Comparison of ENCODE assay signal across 14 cellular contexts in the genomic region with DNA sequence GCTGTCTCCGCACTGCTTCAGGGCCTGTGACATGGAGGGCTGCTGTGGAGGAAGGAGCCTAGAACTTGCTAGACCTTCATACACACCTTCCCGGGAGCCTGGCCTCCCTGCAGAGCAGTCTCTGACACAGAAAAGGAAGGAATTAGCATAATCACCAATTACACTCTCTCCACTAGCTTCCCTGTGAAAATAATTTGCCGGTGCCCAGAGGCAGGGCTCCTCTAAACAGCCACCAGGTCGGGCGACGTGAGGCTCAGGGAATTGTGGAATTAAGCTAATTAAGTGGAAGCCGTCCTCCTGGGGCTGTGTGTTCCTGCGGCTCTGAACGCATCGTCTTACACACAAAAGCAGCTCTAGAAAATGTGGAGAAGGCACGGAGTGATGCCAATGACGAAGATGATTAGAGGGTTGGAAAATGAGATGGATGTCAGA.
DNase-seq lines count a peak whose midpoint lies in the region; ATAC-seq and TF ChIP-seq lines count a peak whose summit lies in the region.
"Had no signal": no experiment of that assay in that cellular context is flagged by ENCODE, and none has a peak within 500 bp of the region (broad histone marks: within the 10 kb centered on the region; RNA-seq: fewer than 3 reads in every experiment).

No MANE protein-coding gene starts in this region.

- no peaks in the 10 kb centered on the region for H3K79me2 ChIP-seq in osteoblast (ENCODE audit: insufficient read depth, low read length)

- peak overlapping the region; percentile 18 for H3K4me2 ChIP-seq in osteoblast (ENCODE audit: insufficient read depth, low read length)

- no peak for ATAC-seq in GM19351 (IDR thresholded peaks at IDR 0.05; ENCODE audit: unreplicated experiment)

- H3K27ac ChIP-seq in dorsolateral prefrontal cortex (peak overlapping the region in 2 of 59 donors; percentile 31 to 54), osteoblast (ENCODE audit: low read depth, low read length) (no peak overlapping the region)
- H3K27ac ChIP-seq: esophagus muscularis mucosa had no signal

- H3K9me3 ChIP-seq in osteoblast (ENCODE audit: low read depth, low read length), result no peaks in the 10 kb centered on the region
- H3K9me3 ChIP-seq: esophagus muscularis mucosa had no signal

- no peak overlapping the region for H2AFZ ChIP-seq in osteoblast (ENCODE audit: low read length)

- no peaks in the 10 kb centered on the region for H3K36me3 ChIP-seq in osteoblast (ENCODE audit: insufficient read depth, low read length)
- H3K36me3 ChIP-seq: esophagus muscularis mucosa had no signal

- intact Hi-C loops in dorsolateral prefrontal cortex (cut with DNase I), result no loop called here

- peak overlapping the region in 48 of 59 donors; percentile 23 to 67 (median 56) for H3K4me3 ChIP-seq in dorsolateral prefrontal cortex
- no peak overlapping the region for H3K4me3 ChIP-seq in osteoblast (ENCODE audit: insufficient read depth, low read length)

- DNase-seq in ELF-1 (ENCODE audit: low read depth, low spot score) (peak; percentile 87), NCI-H2081 (lab: John Stamatoyannopoulos, UW) (peak; percentile 39 to 63), dorsolateral prefrontal cortex (no peak), osteoblast (ENCODE audit: insufficient read length, low spot score, missing footprints) (no peak), NCI-H2196 (lab: John Stamatoyannopoulos, UW; ENCODE audit: unreplicated experiment) (no peak), NOMO-1 treated with dmso at 0.1 percent for 144 hours (lab: John Stamatoyannopoulos, UW; ENCODE audit: unreplicated experiment) (no peak)
- no peak for DNase-seq in activated CD4-positive, alpha-beta T cell treated with anti-CD3 and anti-CD28 coated beads for 48 hours
- DNase-seq: activated naive CD4-positive, alpha-beta T cell treated with anti-CD3 and anti-CD28 coated beads, Interleukin-2, amount 50 U/mL, for 16 hours; GDM1; KBM-7; Right ventricle myocardium superior; stimulated activated CD4-positive, alpha-beta T cell treated with anti-CD3 and anti-CD28 coated beads, Interleukin-4, amount 100 ng/mL, for 4 hours had no signal

- H3K4me1 ChIP-seq in osteoblast (ENCODE audit: insufficient read depth, low read length), result peaks cover 8% of the 10 kb centered on the region

- TF ChIP-seq CTCF in dorsolateral prefrontal cortex (IDR thresholded peaks at IDR 0.05 in 54 of 56, conservative IDR thresholded peaks at IDR 0.05 in 2 of 56; ENCODE audit: low read depth in 1 of 56, partially characterized antibody in 56 of 56), result no peak
- no peak for TF ChIP-seq CTCF in osteoblast (IDR thresholded peaks at IDR 0.05; ENCODE audit: extremely low read depth, low read depth, low read length)

- H4K20me1 ChIP-seq in osteoblast (ENCODE audit: insufficient read depth, low read length), result no peaks in the 10 kb centered on the region

- H3K27me3 ChIP-seq in dorsolateral prefrontal cortex (peaks cover 0 to 21% (median 2%) of the 10 kb centered on the region in 45 donors), osteoblast (ENCODE audit: insufficient read depth, low read length) (peaks cover 65% of the 10 kb centered on the region)

Comparison
In these comparisons a context has a peak if more than half of its experiments do, and no peak if none do; other contexts are left out.
1. DNase-seq: peak in ELF-1 (single experiment) and NCI-H2081 (2 of 2); none in dorsolateral prefrontal cortex (0 of 10), osteoblast (single experiment), NCI-H2196 (single experiment), activated CD4-positive, alpha-beta T cell treated with anti-CD3 and anti-CD28 coated beads for 48 hours (single experiment) and NOMO-1 treated with dmso at 0.1 percent for 144 hours (single experiment).